Comparison of ENCODE assay signal across 22 cellular contexts in the genomic region with DNA sequence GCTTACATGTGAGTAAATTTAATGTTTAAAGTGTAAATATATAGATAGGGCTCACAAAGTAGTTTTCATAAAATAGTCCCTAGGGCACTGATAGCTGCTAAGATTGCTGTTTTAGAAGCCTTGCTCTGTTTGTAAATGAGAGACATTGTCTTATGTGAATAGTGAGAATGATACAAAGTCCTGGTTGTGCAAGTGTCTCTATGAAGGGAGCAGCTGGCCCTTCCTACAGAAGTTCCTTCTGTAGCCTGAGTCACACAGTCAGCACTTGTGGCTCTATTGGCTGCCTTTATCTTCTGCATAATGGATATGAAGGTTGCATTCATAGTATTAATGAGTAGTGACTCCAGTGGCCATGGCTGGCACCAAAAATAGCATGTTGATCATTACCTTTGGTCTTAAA.
"Had no signal": no experiment of that assay in that cellular context is flagged by ENCODE, and none has a peak within 500 bp of the region (broad histone marks: within the 10 kb centered on the region; RNA-seq: fewer than 3 reads in every experiment).

No MANE protein-coding gene starts in this region.

- DNase-seq: activated CD8-positive, alpha-beta memory T cell treated with anti-CD3 and anti-CD28 coated beads for 24 hours; activated CD8-positive, alpha-beta memory T cell treated with anti-CD3 and anti-CD28 coated beads, Interleukin-2, amount 50 U/mL, for 4 hours; activated T-cell treated with anti-CD3 and anti-CD28 coated beads, Interleukin-2, amount 50 U/mL, for 24 hours; brain microvascular endothelial cell; central memory CD4-positive, alpha-beta T cell; effector memory CD8-positive, alpha-beta T cell; esophagus squamous epithelium; heart right ventricle; mesendoderm; naive B cell; stimulated activated CD4-positive, alpha-beta T cell treated with anti-CD3 and anti-CD28 coated beads, Interleukin-15, amount 100 ng/mL, for 24 hours; stomach; T-cell had no signal

- H3K4me3 ChIP-seq: ascending aorta, esophagus squamous epithelium, heart right ventricle, smooth muscle cell, stomach, thoracic aorta had no signal

- H3K27me3 ChIP-seq: ascending aorta, brain microvascular endothelial cell, esophagus squamous epithelium, heart right ventricle, stomach had no signal

- H3K27ac Mint-ChIP-seq: activated naive CD4-positive, alpha-beta T cell treated with anti-CD3 and anti-CD28 coated beads, Interleukin-2, amount 50 U/mL, for 72 hours; activated T-cell treated with anti-CD3 and anti-CD28 coated beads, Interleukin-2, amount 50 U/mL, for 24 hours; activated T-helper 17 cell treated with anti-CD3 and anti-CD28 coated beads, Interleukin-2, amount 50 U/mL, for 72 hours; effector memory CD8-positive, alpha-beta T cell; stimulated activated memory B cell treated with anti-CD40 and anti-IgM and Interleukin-4, amounts not matched to agents 10 μg/mL and 1 μg/mL and 100 μg/mL, for 72 hours; T-cell; type B pancreatic cell; WTC11 had no signal

- H3K27ac ChIP-seq: ascending aorta, brain microvascular endothelial cell, esophagus squamous epithelium, heart right ventricle, parathyroid adenoma, stomach, thoracic aorta had no signal

- H3K9me3 Mint-ChIP-seq: activated naive CD4-positive, alpha-beta T cell treated with anti-CD3 and anti-CD28 coated beads, Interleukin-2, amount 50 U/mL, for 72 hours; activated T-helper 17 cell treated with anti-CD3 and anti-CD28 coated beads, Interleukin-2, amount 50 U/mL, for 72 hours; type B pancreatic cell had no signal

- H3K4me2 ChIP-seq: smooth muscle cell had no signal

- H3K79me2 ChIP-seq: parathyroid adenoma had no signal

- H3K36me3 ChIP-seq: ascending aorta, brain microvascular endothelial cell, esophagus squamous epithelium, heart right ventricle, stomach, thoracic aorta had no signal

- H2AFZ ChIP-seq: parathyroid adenoma had no signal

- H3K27me3 Mint-ChIP-seq: activated T-cell treated with anti-CD3 and anti-CD28 coated beads, Interleukin-2, amount 50 U/mL, for 24 hours; activated T-helper 17 cell treated with anti-CD3 and anti-CD28 coated beads, Interleukin-2, amount 50 U/mL, for 72 hours; effector memory CD8-positive, alpha-beta T cell; naive B cell; stimulated activated memory B cell treated with anti-CD40 and anti-IgM and Interleukin-4, amounts not matched to agents 10 μg/mL and 1 μg/mL and 100 μg/mL, for 72 hours; T-cell; type B pancreatic cell had no signal

- H3K36me3 Mint-ChIP-seq: type B pancreatic cell had no signal

- H3K4me1 ChIP-seq: ascending aorta, heart right ventricle, parathyroid adenoma, stomach had no signal

- H3K4me3 Mint-ChIP-seq: activated T-cell treated with anti-CD3 and anti-CD28 coated beads, Interleukin-2, amount 50 U/mL, for 24 hours; activated T-helper 17 cell treated with anti-CD3 and anti-CD28 coated beads, Interleukin-2, amount 50 U/mL, for 72 hours; effector memory CD8-positive, alpha-beta T cell; naive B cell; stimulated activated memory B cell treated with anti-CD40 and anti-IgM and Interleukin-4, amounts not matched to agents 10 μg/mL and 1 μg/mL and 100 μg/mL, for 72 hours; T-cell; type B pancreatic cell; WTC11 had no signal

- H3K9ac ChIP-seq: parathyroid adenoma had no signal

- H3K9me3 ChIP-seq: ascending aorta, esophagus squamous epithelium, heart right ventricle, stomach, thoracic aorta had no signal

- H3K4me1 Mint-ChIP-seq: activated T-helper 17 cell treated with anti-CD3 and anti-CD28 coated beads, Interleukin-2, amount 50 U/mL, for 72 hours; naive B cell; stimulated activated memory B cell treated with anti-CD40 and anti-IgM and Interleukin-4, amounts not matched to agents 10 μg/mL and 1 μg/mL and 100 μg/mL, for 72 hours; T-cell had no signal
